8 cellular contexts compared by ENCODE assay signal in genomic region chr19:48445256-48445605, GRCh38. TPM values are rescaled to one million over a fixed set of nuclear protein-coding genes. Genes with fewer than 3 reads are reported as not detected.
A peak's percentile ranks its signal among the peaks of the same experiment; 100 is the strongest.
DNase-seq lines count a peak whose midpoint lies in the region; TF ChIP-seq lines count a peak whose summit lies in the region.

No MANE protein-coding gene starts in this region.

- TF ChIP-seq CTCF in GM20000 (IDR thresholded peaks at IDR 0.05; ENCODE audit: extremely low read depth, missing control alignments): no peak
- peak; percentile 76 for TF ChIP-seq CTCF in kidney epithelial cell (IDR thresholded peaks at IDR 0.05; ENCODE audit: insufficient read depth, low read length, poor library complexity, severe bottlenecking)

- H3K4me3 ChIP-seq in kidney epithelial cell (ENCODE audit: low read depth, low read length): peak overlapping the region; percentile 93
- H3K4me3 ChIP-seq in stomach smooth muscle (ENCODE audit: low read length in 2 of 2): peak overlapping the region; percentile 89 to 97

- H3K27ac ChIP-seq in caudate nucleus (ENCODE audit: low read depth, low read length) (peak overlapping the region; percentile 96), stomach smooth muscle (ENCODE audit: low read length) (peak overlapping the region; percentile 82)

- H3K27me3 ChIP-seq in kidney epithelial cell (ENCODE audit: control insufficient read depth, insufficient read depth, low read length) (peaks cover 24% of the 10 kb centered on the region), stomach smooth muscle (ENCODE audit: control insufficient read depth in 1 of 2, insufficient read depth in 2 of 2, low read length in 2 of 2) (peaks cover 23 to 25% of the 10 kb centered on the region in 2 donors)

- TF ChIP-seq EP300 in Ishikawa (IDR thresholded peaks at IDR 0.05; ENCODE audit: borderline replicate concordance): no peak

- TF ChIP-seq RAD21 in Ishikawa (IDR thresholded peaks at IDR 0.05; ENCODE audit: low read depth): no peak; the same call in 1 of the 2 replicates

- H3K36me3 ChIP-seq in kidney epithelial cell (ENCODE audit: control insufficient read depth, insufficient read depth, low read length) (no peaks in the 10 kb centered on the region), stomach smooth muscle (ENCODE audit: control insufficient read depth in 2 of 2, insufficient read depth in 2 of 2, low read length in 2 of 2) (peaks cover 11 to 12% of the 10 kb centered on the region in 2 donors)

- H3K9ac ChIP-seq in stomach smooth muscle (ENCODE audit: low read length in 2 of 2): peak overlapping the region; percentile 95 to 97

- peaks cover 26% of the 10 kb centered on the region for H3K4me1 ChIP-seq in stomach smooth muscle (ENCODE audit: control insufficient read depth, insufficient read depth, low read length)

- DNase-seq in DMS53 treated with DMSO at 0.1 percent for 48 hours (lab: John Stamatoyannopoulos, UW; ENCODE audit: unreplicated experiment): peak; percentile 94
- DNase-seq in GM20000 (ENCODE audit: low spot score): peak; percentile 78
- peak; percentile 93 for DNase-seq in RKO (ENCODE audit: low spot score)
- DNase-seq in caudate nucleus (lab: John Stamatoyannopoulos, UW): peak in 27 of 61 donors; percentile 28 to 85 (median 55)
- DNase-seq in kidney epithelial cell (ENCODE audit: low read depth): peak; percentile 84
- no peak for DNase-seq in stimulated activated CD4-positive, alpha-beta T cell treated with anti-CD3 and anti-CD28 coated beads, Interleukin-4, amount 100 ng/mL, for 1 hour

- no peaks in the 10 kb centered on the region for H3K9me3 ChIP-seq in stomach smooth muscle (ENCODE audit: control insufficient read depth in 2 of 2, low read length in 2 of 2)

TF ChIP-seq in Ishikawa, 13 proteins besides CTCF, POLR2A, EP300 and RAD21:
- TF ChIP-seq CEBPB (IDR thresholded peaks at IDR 0.05) (peak; percentile 41; the same call in 1 of the 2 replicates), ZBTB7A (IDR thresholded peaks at IDR 0.05; ENCODE audit: low read depth) (no peak), MAX (IDR thresholded peaks at IDR 0.05) (no peak), USF1 (IDR thresholded peaks at IDR 0.05) (no peak)

RNA-seq across cellular contexts. Expression of gene GRWD1, which starts 0.6 kb away (rescaled TPM):
- 44.6 and 47.1 TPM in 2 replicates for total RNA-seq in kidney epithelial cell

RNA-seq across cellular contexts. Expression of gene KCNJ14, which starts 10.1 kb away (rescaled TPM):
- total RNA-seq in kidney epithelial cell: 0.54 and 2.1 TPM in 2 replicates

RNA-seq across cellular contexts. Expression of gene CYTH2, which starts 23.9 kb away (rescaled TPM):
- total RNA-seq in kidney epithelial cell: 73.0 and 77.3 TPM in 2 replicates

RNA-seq across cellular contexts. Expression of gene GRIN2D, which starts 51.8 kb away (rescaled TPM):
- 0.21 and 0.63 TPM in 2 replicates for total RNA-seq in kidney epithelial cell

RNA-seq across cellular contexts. Expression of gene KDELR1, which starts 53.9 kb away (rescaled TPM):
- total RNA-seq in kidney epithelial cell: 152 and 170 TPM in 2 replicates
